In the genomic region with DNA sequence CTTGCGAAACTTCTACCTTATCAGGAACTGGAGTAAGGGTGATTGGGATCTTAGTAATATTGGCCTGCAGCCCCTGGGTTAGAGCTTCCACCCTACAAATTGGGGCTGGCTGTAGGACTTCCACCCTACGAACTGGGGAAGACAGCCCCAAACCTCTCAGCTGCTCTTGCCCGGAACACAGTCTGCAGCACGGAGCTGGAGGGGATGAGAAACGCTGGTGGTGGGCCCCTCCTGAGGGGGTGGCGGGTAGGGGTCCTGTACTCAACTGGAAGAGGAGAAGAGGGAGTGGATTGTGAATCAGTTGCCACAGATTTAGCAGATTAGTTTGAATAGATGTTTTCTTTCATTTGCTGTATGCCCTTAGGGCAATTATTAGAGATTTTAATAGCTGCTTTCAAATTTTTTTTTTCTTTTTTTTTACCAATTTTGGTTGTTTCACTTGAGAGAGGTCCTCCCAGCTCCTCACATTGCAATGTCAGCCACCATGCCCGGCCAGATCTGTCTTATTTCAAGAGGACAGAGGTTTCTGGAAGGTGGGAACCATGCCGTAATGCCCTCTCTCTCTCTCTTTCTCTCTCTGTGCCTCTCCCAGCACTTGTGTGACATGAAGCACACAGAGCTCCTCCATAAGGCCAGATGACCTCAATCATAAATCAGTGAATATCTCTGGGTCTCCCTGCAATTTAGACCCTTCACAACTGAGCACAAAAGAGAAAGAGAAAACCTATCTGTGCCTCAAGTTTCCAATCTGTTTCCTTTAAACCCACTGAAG, we compare ENCODE assay signal across 17 cellular contexts.
"Had no signal": no experiment of that assay in that cellular context is flagged by ENCODE, and none has a peak within 500 bp of the region (broad histone marks: within the 10 kb centered on the region; RNA-seq: fewer than 3 reads in every experiment).

No MANE protein-coding gene starts in this region.

- H3K27me3 ChIP-seq: brain microvascular endothelial cell, vagina had no signal

- H3K27ac ChIP-seq: brain microvascular endothelial cell, heart left ventricle, parathyroid adenoma, vagina had no signal

- H3K27ac Mint-ChIP-seq: activated CD4-positive, alpha-beta memory T cell treated with anti-CD3 and anti-CD28 coated beads, Interleukin-2, amount 10 ng/mL, durations not matched to agents 7 days and 5 days; dendritic cell treated with granulocyte-macrophage colony-stimulating factor and Interleukin-4, amounts not matched to agents 40 ng/mL and 50 ng/mL, for 4 days; effector memory CD8-positive, alpha-beta T cell; immature natural killer cell; naive thymus-derived CD4-positive, alpha-beta T cell; WTC11 had no signal

- ATAC-seq: effector memory CD8-positive, alpha-beta T cell; heart left ventricle; mucosa of descending colon; naive thymus-derived CD4-positive, alpha-beta T cell; WTC11 had no signal

- H3K36me3 Mint-ChIP-seq: immature natural killer cell; naive thymus-derived CD4-positive, alpha-beta T cell had no signal

- DNase-seq: activated CD4-positive, alpha-beta memory T cell treated with anti-CD3 and anti-CD28 coated beads, Interleukin-2, amount 10 ng/mL, durations not matched to agents 7 days and 5 days; activated CD4-positive, alpha-beta T cell treated with anti-CD3 and anti-CD28 coated beads for 4 hours; activated CD8-positive, alpha-beta memory T cell treated with anti-CD3 and anti-CD28 coated beads, Interleukin-2, amount 50 U/mL, for 4 hours; activated naive CD4-positive, alpha-beta T cell; anterior cingulate cortex; brain microvascular endothelial cell; effector memory CD8-positive, alpha-beta T cell; heart left ventricle; immature natural killer cell; mucosa of descending colon; naive thymus-derived CD4-positive, alpha-beta T cell; stimulated activated CD4-positive, alpha-beta T cell treated with anti-CD3 and anti-CD28 coated beads, Interleukin-12 subunit alpha, Interleukin-12 subunit beta, amount 100 ng/mL, for 4 hours; stimulated activated CD4-positive, alpha-beta T cell treated with anti-CD3 and anti-CD28 coated beads, Interleukin-2, amount 100 ng/mL, for 24 hours had no signal

- H3K4me3 ChIP-seq: heart left ventricle, mucosa of descending colon, vagina had no signal

- H3K4me1 ChIP-seq: heart left ventricle, parathyroid adenoma, vagina had no signal

- H3K4me3 Mint-ChIP-seq: activated CD4-positive, alpha-beta memory T cell treated with anti-CD3 and anti-CD28 coated beads, Interleukin-2, amount 10 ng/mL, durations not matched to agents 7 days and 5 days; dendritic cell treated with granulocyte-macrophage colony-stimulating factor and Interleukin-4, amounts not matched to agents 40 ng/mL and 50 ng/mL, for 4 days; effector memory CD8-positive, alpha-beta T cell; immature natural killer cell; naive thymus-derived CD4-positive, alpha-beta T cell; WTC11 had no signal

- H3K9me3 Mint-ChIP-seq: dendritic cell treated with granulocyte-macrophage colony-stimulating factor and Interleukin-4, amounts not matched to agents 40 ng/mL and 50 ng/mL, for 4 days; immature natural killer cell had no signal

- H3K9me3 ChIP-seq: mucosa of descending colon, vagina had no signal

- H3K4me1 Mint-ChIP-seq: activated CD4-positive, alpha-beta memory T cell treated with anti-CD3 and anti-CD28 coated beads, Interleukin-2, amount 10 ng/mL, durations not matched to agents 7 days and 5 days; immature natural killer cell; naive thymus-derived CD4-positive, alpha-beta T cell had no signal

- H3K36me3 ChIP-seq: brain microvascular endothelial cell, heart left ventricle, vagina had no signal
